ENCODE assay signal across 18 cellular contexts in the genomic region with DNA sequence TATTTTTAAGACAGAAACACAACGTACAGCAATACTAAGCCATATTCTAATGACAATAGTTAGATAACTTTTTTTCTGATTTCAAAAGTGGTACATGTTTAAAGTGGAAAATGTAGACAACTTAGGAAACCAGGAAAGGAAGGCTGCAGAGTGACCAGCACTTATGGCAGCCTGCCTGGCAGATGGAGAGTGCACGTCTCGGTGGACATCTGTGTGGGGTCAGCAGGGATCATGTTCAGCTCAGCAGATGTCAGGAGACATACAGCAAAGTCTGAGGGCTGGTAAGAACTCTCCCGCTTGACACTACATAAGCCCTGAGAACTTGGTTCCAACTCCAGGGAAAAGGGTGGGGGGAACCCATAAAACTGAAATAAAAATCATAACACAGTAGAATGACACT.
"Had no signal": no experiment of that assay in that cellular context is flagged by ENCODE, and none has a peak within 500 bp of the region (broad histone marks: within the 10 kb centered on the region; RNA-seq: fewer than 3 reads in every experiment).

No MANE protein-coding gene starts in this region.

- H3K27ac ChIP-seq: colonic mucosa, esophagus squamous epithelium, gastroesophageal sphincter, right atrium auricular region, sigmoid colon, skin epidermis, stomach, thoracic aorta had no signal

- DNase-seq: dermis blood vessel endothelial cell; esophagus squamous epithelium; foreskin fibroblast; immature natural killer cell; left cardiac atrium; left ventricle myocardium superior; natural killer cell; sigmoid colon; stimulated activated CD4-positive, alpha-beta T cell treated with anti-CD3 and anti-CD28 coated beads, Interleukin-2, amount 100 ng/mL, for 24 hours; stimulated activated CD4-positive, alpha-beta T cell treated with anti-CD3 and anti-CD28 coated beads, Interleukin-4, amount 100 ng/mL, for 4 hours; stimulated activated naive CD4-positive, alpha-beta T cell; stomach; trophoblast cell had no signal

- H3K27me3 ChIP-seq: colonic mucosa, esophagus squamous epithelium, right atrium auricular region, sigmoid colon, stomach had no signal

- H3K36me3 ChIP-seq: colonic mucosa, esophagus squamous epithelium, gastroesophageal sphincter, right atrium auricular region, sigmoid colon, stomach, thoracic aorta had no signal

- ATAC-seq: gastroesophageal sphincter, left cardiac atrium, left ventricle myocardium superior, natural killer cell had no signal

- H3K9me3 ChIP-seq: colonic mucosa, esophagus squamous epithelium, gastroesophageal sphincter, right atrium auricular region, sigmoid colon, stomach, thoracic aorta had no signal

- H3K4me3 ChIP-seq: colonic mucosa, esophagus squamous epithelium, gastroesophageal sphincter, right atrium auricular region, sigmoid colon, skin epidermis, stomach, thoracic aorta had no signal

- H3K4me1 ChIP-seq: colonic mucosa, esophagus squamous epithelium, gastroesophageal sphincter, right atrium auricular region, sigmoid colon, stomach had no signal
